34 cellular contexts compared by ENCODE assay signal in the genomic region with DNA sequence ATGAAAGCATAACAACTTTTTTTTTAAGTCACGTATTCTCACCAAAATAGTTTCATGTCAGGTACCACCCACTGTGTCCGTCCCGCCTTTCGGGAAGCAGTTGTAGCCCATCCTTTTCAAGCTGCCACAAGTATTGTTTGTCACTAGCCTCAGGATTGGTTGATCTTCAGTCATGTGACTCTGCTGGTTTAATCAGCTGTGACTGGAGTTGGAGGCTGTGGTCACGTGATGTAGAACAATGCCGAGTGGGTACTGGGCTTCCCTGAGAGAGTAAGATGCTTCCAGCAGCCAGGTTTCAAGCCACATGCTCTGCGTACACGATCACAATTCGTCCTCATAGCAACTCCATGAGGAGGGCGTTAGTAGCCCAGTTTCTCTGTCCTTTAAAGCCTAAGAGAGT.
DNase-seq lines count a peak whose midpoint lies in the region; ATAC-seq, FAIRE-seq and TF ChIP-seq lines count a peak whose summit lies in the region.
"Had no signal": no experiment of that assay in that cellular context is flagged by ENCODE, and none has a peak within 500 bp of the region (broad histone marks: within the 10 kb centered on the region; RNA-seq: fewer than 3 reads in every experiment).

No MANE protein-coding gene starts in this region.

- no peaks in the 10 kb centered on the region for H3K79me2 ChIP-seq in GM23338 (replicated peaks; ENCODE audit: insufficient read depth)
- no peaks in the 10 kb centered on the region for H3K79me2 ChIP-seq in HepG2 (ENCODE audit: insufficient read depth, low read length)
- no peaks in the 10 kb centered on the region for H3K79me2 ChIP-seq in PC-3 (ENCODE audit: low read length)
- H3K79me2 ChIP-seq: hepatocyte had no signal

- TF ChIP-seq EP300 in HepG2 (IDR thresholded peaks at IDR 0.05; ENCODE audit: low read depth in 2 of 2, low read length in 2 of 2) (no peak), HepG2 (CRISPR knock-in tag; IDR thresholded peaks at IDR 0.05; ENCODE audit: borderline replicate concordance) (no peak)

- H3K9me2 ChIP-seq in GM23338 (ENCODE audit: insufficient read depth) (no peaks in the 10 kb centered on the region), PC-3 (replicated peaks; ENCODE audit: low read length) (no peaks in the 10 kb centered on the region)

- no peak for TF ChIP-seq CTCF in GM23338 (conservative IDR thresholded peaks at IDR 0.05; ENCODE audit: low read depth in 2 of 2)
- no peak for TF ChIP-seq CTCF in HepG2 (CRISPR knock-in tag; IDR thresholded peaks at IDR 0.05)
- TF ChIP-seq CTCF in PC-3 (conservative IDR thresholded peaks at IDR 0.05; ENCODE audit: low read depth, low read length): no peak

- H3K4me1 Mint-ChIP-seq in GM23338: peaks cover 7% of the 10 kb centered on the region; the same call in 2 of the 3 replicates
- H3K4me1 Mint-ChIP-seq in stimulated activated effector memory CD8-positive, alpha-beta T cell treated with anti-CD3 and anti-CD28 coated beads, Interleukin-12 subunit alpha, Interleukin-12 subunit beta, amount 100 ng/mL, for 72 hours: peaks cover 24% of the 10 kb centered on the region

- in situ Hi-C loops in SK-MEL-5 (cut with HindIII; ENCODE audit: low pct_unique_long_range_greater_than_20kb, low sequenced_read_pairs) (no loop called here), HepG2 (cut with HindIII; ENCODE audit: extremely low pct_ligation_motif_present, low pct_unique_long_range_greater_than_20kb) (no loop called here)

- no peaks in the 10 kb centered on the region for H3K4me1 ChIP-seq in GM23338 (ENCODE audit: insufficient read depth)
- H3K4me1 ChIP-seq in HepG2 (ENCODE audit: insufficient read depth, low read length): no peaks in the 10 kb centered on the region
- H3K4me1 ChIP-seq in PC-3 (ENCODE audit: insufficient read depth, low read length): no peaks in the 10 kb centered on the region
- H3K4me1 ChIP-seq: upper lobe of right lung had no signal

- H3K27me3 ChIP-seq in GM23338 (ENCODE audit: insufficient read depth) (no peaks in the 10 kb centered on the region), HepG2 (ENCODE audit: control insufficient read depth in 1 of 2, insufficient read depth in 2 of 2, low read length in 2 of 2) (peaks cover 0 to 4% of the 10 kb centered on the region in 2 experiments; a peak in 2 of 5 replicates), PC-3 (ENCODE audit: low read length) (peaks cover 56% of the 10 kb centered on the region)
- H3K27me3 ChIP-seq: ascending aorta, cardiac muscle cell, hepatocyte, sigmoid colon had no signal

- H3K36me3 Mint-ChIP-seq in GM23338 (ENCODE audit: low read depth): no peaks in the 10 kb centered on the region
- H3K36me3 Mint-ChIP-seq in stimulated activated effector memory CD8-positive, alpha-beta T cell treated with anti-CD3 and anti-CD28 coated beads, Interleukin-12 subunit alpha, Interleukin-12 subunit beta, amount 100 ng/mL, for 72 hours: no peaks in the 10 kb centered on the region
- H3K36me3 Mint-ChIP-seq: activated naive CD8-positive, alpha-beta T cell treated with anti-CD3 and anti-CD28 coated beads, Interleukin-2, amount 10 ng/mL, durations not matched to agents 7 days and 5 days; CD4-positive, CD25-positive, alpha-beta regulatory T cell; memory B cell had no signal

- H3K4me2 ChIP-seq in GM23338 (no peak overlapping the region), HepG2 (ENCODE audit: low read depth, low read length) (no peak overlapping the region), PC-3 (ENCODE audit: low read length) (no peak overlapping the region)

- BruUV-seq in HepG2 (replicated peaks; lab: Mats Ljungman, UMichigan) (no TSS peak), PC-3 (replicated peaks; lab: Mats Ljungman, UMichigan) (no TSS peak)

- no peaks in the 10 kb centered on the region for H3K27me3 Mint-ChIP-seq in GM23338 (ENCODE audit: insufficient read depth, low read depth, poor library complexity)

- no peak overlapping the region for H3K9ac ChIP-seq in HepG2 (ENCODE audit: insufficient read depth, low read depth, low read length)
- H3K9ac ChIP-seq in PC-3 (ENCODE audit: low read length): no peak overlapping the region

- H3K27ac ChIP-seq in GM23338 (ENCODE audit: low read depth) (no peak overlapping the region), HepG2 (ENCODE audit: extremely low read length, insufficient read depth, low read length) (no peak overlapping the region), PC-3 (ENCODE audit: low read length) (no peak overlapping the region)
- H3K27ac ChIP-seq: cardiac muscle cell, hepatocyte, upper lobe of right lung, WERI-Rb-1 had no signal

- POLR2A ChIA-PET in HepG2 (lab: Yijun Ruan, JAX) (no interaction called here), PC-3 (lab: Charles Lee; ENCODE audit: unreplicated experiment) (no interaction called here)

- H3K4me3 ChIP-seq in GM23338: no peak overlapping the region
- no peak overlapping the region for H3K4me3 ChIP-seq in HepG2 (replicated peaks in 1 of 3; ENCODE audit: insufficient read depth in 1 of 3, low read depth in 2 of 3, low read length in 3 of 3)
- H3K4me3 ChIP-seq in PC-3 (ENCODE audit: low read length): no peak overlapping the region
- H3K4me3 ChIP-seq: cardiac muscle cell, hepatocyte, upper lobe of right lung had no signal

- TF ChIP-seq POLR2A in HepG2 (IDR thresholded peaks at IDR 0.05; ENCODE audit: insufficient read depth in 1 of 2, low read depth in 2 of 2, low read length in 2 of 2): no peak

- intact Hi-C loops in HepG2 (cut with micrococcal nuclease; ENCODE audit: unreplicated experiment) (no loop called here), PC-3 (cut with micrococcal nuclease) (no loop called here)

- no peak for FAIRE-seq in HepG2 (lab: Jason Lieb, UNC)
- FAIRE-seq: colon, RCC 7860 had no signal

- CTCF ChIA-PET in HepG2 (lab: Yijun Ruan, JAX; ENCODE audit: low intra/inter-chr PET ratio, low total read pairs) (no interaction called here), PC-3 (lab: Charles Lee) (no interaction called here)

- H3K9me3 ChIP-seq in HepG2 (ENCODE audit: low read length): no peaks in the 10 kb centered on the region
- H3K9me3 ChIP-seq in PC-3 (ENCODE audit: low read length): no peaks in the 10 kb centered on the region
- H3K9me3 ChIP-seq: ascending aorta, sigmoid colon, upper lobe of right lung had no signal

- H2AFZ ChIP-seq in GM23338 (peak overlapping the region; percentile 81), HepG2 (ENCODE audit: low read length) (no peak overlapping the region), PC-3 (ENCODE audit: low read length) (no peak overlapping the region)
- H2AFZ ChIP-seq: hepatocyte had no signal

- no peak overlapping the region for H3K27ac Mint-ChIP-seq in GM23338
- H3K27ac Mint-ChIP-seq in stimulated activated effector memory CD8-positive, alpha-beta T cell treated with anti-CD3 and anti-CD28 coated beads, Interleukin-12 subunit alpha, Interleukin-12 subunit beta, amount 100 ng/mL, for 72 hours: no peak overlapping the region
- H3K27ac Mint-ChIP-seq: activated naive CD8-positive, alpha-beta T cell treated with anti-CD3 and anti-CD28 coated beads, Interleukin-2, amount 10 ng/mL, durations not matched to agents 7 days and 5 days; CD4-positive, CD25-positive, alpha-beta regulatory T cell; memory B cell; progenitor cell of endocrine pancreas had no signal

- H3K36me3 ChIP-seq in GM23338 (ENCODE audit: insufficient read depth) (no peaks in the 10 kb centered on the region), HepG2 (replicated peaks in 1 of 2; ENCODE audit: control insufficient read depth in 1 of 2, insufficient read depth in 2 of 2, low read length in 2 of 2) (no peaks in the 10 kb centered on the region), PC-3 (ENCODE audit: low read depth, low read length) (no peaks in the 10 kb centered on the region)
- H3K36me3 ChIP-seq: ascending aorta, cardiac muscle cell, sigmoid colon, upper lobe of right lung, WERI-Rb-1 had no signal

- no peaks in the 10 kb centered on the region for H3K9me3 Mint-ChIP-seq in GM23338
- no peaks in the 10 kb centered on the region for H3K9me3 Mint-ChIP-seq in stimulated activated effector memory CD8-positive, alpha-beta T cell treated with anti-CD3 and anti-CD28 coated beads, Interleukin-12 subunit alpha, Interleukin-12 subunit beta, amount 100 ng/mL, for 72 hours
- H3K9me3 Mint-ChIP-seq: activated naive CD8-positive, alpha-beta T cell treated with anti-CD3 and anti-CD28 coated beads, Interleukin-2, amount 10 ng/mL, durations not matched to agents 7 days and 5 days; activated T-cell treated with anti-CD3 and anti-CD28 coated beads, Interleukin-2, amount 50 U/mL, for 4 hours; CD4-positive, CD25-positive, alpha-beta regulatory T cell; memory B cell had no signal

- no peak overlapping the region for H3K4me3 Mint-ChIP-seq in GM23338
- H3K4me3 Mint-ChIP-seq in stimulated activated effector memory CD8-positive, alpha-beta T cell treated with anti-CD3 and anti-CD28 coated beads, Interleukin-12 subunit alpha, Interleukin-12 subunit beta, amount 100 ng/mL, for 72 hours: peak overlapping the region; percentile 55
- H3K4me3 Mint-ChIP-seq: CD4-positive, CD25-positive, alpha-beta regulatory T cell; memory B cell had no signal

- TF ChIP-seq RAD21 in HepG2 (CRISPR knock-in tag; IDR thresholded peaks at IDR 0.05): no peak

- DNase-seq in GM23338 (ENCODE audit: low spot score): peak; percentile 29
- peak; percentile 10 for DNase-seq in SK-MEL-5 (ENCODE audit: low read depth, low spot score)
- DNase-seq in HepG2 (ENCODE audit: low spot score): no peak
- DNase-seq in stimulated activated effector memory CD8-positive, alpha-beta T cell treated with anti-CD3 and anti-CD28 coated beads, Interleukin-12 subunit alpha, Interleukin-12 subunit beta, amount 100 ng/mL, for 72 hours (ENCODE audit: low spot score in 2 of 2): no peak
- DNase-seq in NCI-H2196 treated with DMSO at 0.1 percent for 48 hours (lab: John Stamatoyannopoulos, UW; ENCODE audit: unreplicated experiment): no peak
- DNase-seq in superior temporal gyrus (ENCODE audit: extremely low spot score): no peak
- DNase-seq in PC-3: no peak
- DNase-seq: activated CD4-positive, alpha-beta T cell treated with anti-CD3 and anti-CD28 coated beads, Interleukin-2, amount 50 U/mL, for 1 hour; activated gamma-delta T cell treated with Interleukin-2 at 50 U/mL for 16 hours; activated naive CD8-positive, alpha-beta T cell treated with anti-CD3 and anti-CD28 coated beads, Interleukin-2, amount 10 ng/mL, durations not matched to agents 7 days and 5 days; activated T-cell treated with anti-CD3 and anti-CD28 coated beads, Interleukin-2, amount 50 U/mL, for 4 hours; CD4-positive, CD25-positive, alpha-beta regulatory T cell; DMS79 treated with DMSO at 0.1 percent for 48 hours; effector CD4-positive, alpha-beta T cell; GF-D8; GOT3; KBM-7; NCI-H1105 treated with DMSO at 0.1 percent for 48 hours; NCI-H2029; NCI-H345; NCI-H69; stimulated activated CD4-positive, alpha-beta T cell treated with anti-CD3 and anti-CD28 coated beads, Interleukin-4, amount 100 ng/mL, for 24 hours; T1000; upper lobe of right lung; WERI-Rb-1 had no signal

- 52% methylated on average over 8 of the region's 10 CpGs for WGBS in HepG2 (ENCODE audit: low lambda C conversion rate)

- H3F3A ChIP-seq in GM23338 (replicated peaks; ENCODE audit: low read depth): no peaks in the 10 kb centered on the region
- no peaks in the 10 kb centered on the region for H3F3A ChIP-seq in PC-3 (ENCODE audit: low read length, unreplicated experiment)

- no peaks in the 10 kb centered on the region for H4K20me1 ChIP-seq in GM23338 (replicated peaks; ENCODE audit: insufficient read depth)
- H4K20me1 ChIP-seq in HepG2 (ENCODE audit: insufficient read depth, low read length): no peaks in the 10 kb centered on the region
- no peaks in the 10 kb centered on the region for H4K20me1 ChIP-seq in PC-3 (ENCODE audit: low read length)

- ATAC-seq in GM23338: no peak
- ATAC-seq in HepG2: no peak
- no peak for ATAC-seq in stimulated activated effector memory CD8-positive, alpha-beta T cell treated with anti-CD3 and anti-CD28 coated beads, Interleukin-12 subunit alpha, Interleukin-12 subunit beta, amount 100 ng/mL, for 72 hours
- ATAC-seq in PC-3: no peak
- ATAC-seq in GM19324 (IDR thresholded peaks at IDR 0.05; ENCODE audit: low FRiP score, unreplicated experiment): no peak
- ATAC-seq: activated T-cell treated with anti-CD3 and anti-CD28 coated beads, Interleukin-2, amount 50 U/mL, for 4 hours; upper lobe of right lung had no signal

Comparison
In these comparisons a context has a peak if more than half of its experiments do, and no peak if none do; other contexts are left out.
1. DNase-seq: peak in GM23338 (single experiment) and SK-MEL-5 (single experiment); none in HepG2 (single experiment), stimulated activated effector memory CD8-positive, alpha-beta T cell treated with anti-CD3 and anti-CD28 coated beads, Interleukin-12 subunit alpha, Interleukin-12 subunit beta, amount 100 ng/mL, for 72 hours (0 of 2), NCI-H2196 treated with DMSO at 0.1 percent for 48 hours (single experiment), superior temporal gyrus (single experiment) and PC-3 (single experiment).